ENCODE assay signal across 16 cellular contexts in genomic region chr12:10310926-10311705, GRCh38. TPM values are rescaled to one million over a fixed set of nuclear protein-coding genes. Genes with fewer than 3 reads are reported as not detected.
DNase-seq lines count a peak whose midpoint lies in the region; ATAC-seq and TF ChIP-seq lines count a peak whose summit lies in the region.
"Had no signal": no experiment of that assay in that cellular context is flagged by ENCODE, and none has a peak within 500 bp of the region (broad histone marks: within the 10 kb centered on the region; RNA-seq: fewer than 3 reads in every experiment).

No MANE protein-coding gene starts in this region.

- no peak overlapping the region for H3K9ac ChIP-seq in adipocyte (ENCODE audit: low read length)
- H3K9ac ChIP-seq: BLaER1 treated with 17β-estradiol and CSF1 and Interleukin-3, amounts not matched to agents 10 nM and 100 nM; parathyroid adenoma had no signal

- H3K27me3 ChIP-seq in right cardiac atrium (ENCODE audit: control insufficient read depth, insufficient read depth) = no peaks in the 10 kb centered on the region
- H3K27me3 ChIP-seq in adipocyte (replicated peaks; ENCODE audit: control insufficient read depth, insufficient read depth, low read length) = no peaks in the 10 kb centered on the region
- H3K27me3 ChIP-seq in transverse colon = no peaks in the 10 kb centered on the region
- H3K27me3 ChIP-seq: BLaER1 treated with 17β-estradiol and CSF1 and Interleukin-3, amounts not matched to agents 10 nM and 100 nM had no signal

- no peaks in the 10 kb centered on the region for H3K36me3 ChIP-seq in adipocyte (ENCODE audit: control insufficient read depth, insufficient read depth, low read length, severe bottlenecking)
- H3K36me3 ChIP-seq in transverse colon = no peaks in the 10 kb centered on the region
- H3K36me3 ChIP-seq: BLaER1 treated with 17β-estradiol and CSF1 and Interleukin-3, amounts not matched to agents 10 nM and 100 nM had no signal

- in situ Hi-C loops in transverse colon (cut with MboI; ENCODE audit: low pct_ligation_motif_present in 1 of 4, low pct_unique_long_range_greater_than_20kb in 1 of 4, low sequenced_read_pairs in 3 of 4) = loop anchor here in 1 of 4 donors (25.0 kb wide), 1 partner anchor 251 kb away; no protein-coding TSS in a partner anchor

- H3K4me1 ChIP-seq in right cardiac atrium (ENCODE audit: control insufficient read depth, insufficient read depth, low read length) = no peaks in the 10 kb centered on the region
- peaks cover 18% of the 10 kb centered on the region for H3K4me1 ChIP-seq in adipocyte (ENCODE audit: control insufficient read depth, insufficient read depth, low read length)
- H3K4me1 ChIP-seq in transverse colon = no peaks in the 10 kb centered on the region
- H3K4me1 ChIP-seq: BLaER1 treated with 17β-estradiol and CSF1 and Interleukin-3, amounts not matched to agents 10 nM and 100 nM; parathyroid adenoma had no signal

- no peak for TF ChIP-seq POLR2A in transverse colon (IDR thresholded peaks at IDR 0.05)

- TF ChIP-seq EP300 in transverse colon (IDR thresholded peaks at IDR 0.05; ENCODE audit: low read depth) = no peak

- TF ChIP-seq CTCF in fibroblast of mammary gland (conservative IDR thresholded peaks at IDR 0.05; ENCODE audit: control insufficient read depth, insufficient read depth, low read depth, low read length) (no peak), transverse colon (IDR thresholded peaks at IDR 0.05) (no peak)

- H3K4me3 ChIP-seq in right cardiac atrium (ENCODE audit: low read length) (no peak overlapping the region), adipocyte (ENCODE audit: low read length) (no peak overlapping the region), fibroblast of mammary gland (ENCODE audit: control insufficient read depth, low read depth, low read length) (no peak overlapping the region), transverse colon (no peak overlapping the region)
- H3K4me3 ChIP-seq: BLaER1 treated with 17β-estradiol and CSF1 and Interleukin-3, amounts not matched to agents 10 nM and 100 nM; mucosa of descending colon had no signal

- H3K9me3 ChIP-seq in right cardiac atrium (ENCODE audit: control insufficient read depth, low read length) (no peaks in the 10 kb centered on the region), adipocyte (ENCODE audit: control insufficient read depth, low read length) (no peaks in the 10 kb centered on the region), transverse colon (no peaks in the 10 kb centered on the region)
- H3K9me3 ChIP-seq: BLaER1 treated with 17β-estradiol and CSF1 and Interleukin-3, amounts not matched to agents 10 nM and 100 nM; mucosa of descending colon had no signal

- H3K27ac ChIP-seq in right cardiac atrium (ENCODE audit: low read length) (no peak overlapping the region), transverse colon (no peak overlapping the region)
- H3K27ac ChIP-seq: BLaER1 treated with 17β-estradiol and CSF1 and Interleukin-3, amounts not matched to agents 10 nM and 100 nM; parathyroid adenoma had no signal

- 46% methylated on average over 4 of the region's 4 CpGs for whole genome bisulfite sequencing in right cardiac atrium
- 64 to 72% methylated on average over 4 of the region's 4 CpGs for WGBS in transverse colon (ENCODE audit: low coverage in 1 of 2), 2 donors

- intact Hi-C loops in right cardiac atrium (cut with DNase I) (no loop called here), cardiac septum (cut with DNase I) (no loop called here), transverse colon (cut with DNase I; ENCODE audit: low total_unique reads) (no loop called here)

- DNase-seq in right cardiac atrium (no peak), cardiac septum (ENCODE audit: low spot score) (no peak), adipocyte (ENCODE audit: low read depth) (peak; percentile 8), fibroblast of mammary gland (ENCODE audit: low read depth) (peak; percentile 12), NCI-H510A treated with DMSO at 0.1 percent for 48 hours (lab: John Stamatoyannopoulos, UW) (no peak), DMS153 treated with DMSO at 0.1 percent for 48 hours (lab: John Stamatoyannopoulos, UW; ENCODE audit: unreplicated experiment) (no peak), transverse colon (no peak)
- DNase-seq: activated B cell treated with CpG ODN at 0.5 μM for 24 hours; activated naive CD8-positive, alpha-beta T cell treated with anti-CD3 and anti-CD28 coated beads, Interleukin-2, amount 10 ng/mL, durations not matched to agents 7 days and 5 days; mucosa of descending colon; NCI-H1092; NCI-H2171 treated with DMSO at 0.1 percent for 48 hours had no signal

- ATAC-seq in right cardiac atrium = peak; percentile 55 to 84
- ATAC-seq in HG02870 (IDR thresholded peaks at IDR 0.05; ENCODE audit: unreplicated experiment) = no peak
- ATAC-seq: mucosa of descending colon, SK-N-SH treated with all-trans-retinoic acid at 6 μM for 48 hours had no signal

RNA-seq across cellular contexts. Expression of gene KLRD1, which starts 3.4 kb away (rescaled TPM):
- total RNA-seq in right cardiac atrium (1 to 10 TPM; 1.8 to 3.3 (median 2.9) TPM), cardiac septum (1.1 TPM), transverse colon (1 to 10 TPM in 3 of 4 donors, under 1 TPM in 1; 0.20 to 8.6 (median 2.6) TPM)
- polyA plus RNA-seq in right cardiac atrium = 0.75 TPM

Comparison
In these comparisons a context has a peak if more than half of its experiments do, and no peak if none do; other contexts are left out.
1. DNase-seq: peak in adipocyte (single experiment) and fibroblast of mammary gland (single experiment); none in right cardiac atrium (0 of 3), cardiac septum (single experiment), NCI-H510A treated with DMSO at 0.1 percent for 48 hours (single experiment), DMS153 treated with DMSO at 0.1 percent for 48 hours (single experiment) and transverse colon (single experiment).